In genomic region chr7:90629306-90629918, GRCh38 we compare ENCODE assay signal across 8 cellular contexts. TPM values are rescaled to one million over a fixed set of nuclear protein-coding genes. Genes with fewer than 3 reads are reported as not detected.
DNase-seq lines count a peak whose midpoint lies in the region; ATAC-seq and TF ChIP-seq lines count a peak whose summit lies in the region.

No MANE protein-coding gene starts in this region.

- no peaks in the 10 kb centered on the region for H3K36me3 ChIP-seq in naive thymus-derived CD4-positive, alpha-beta T cell (ENCODE audit: control insufficient read depth in 2 of 3, insufficient read depth in 3 of 3, low read length in 3 of 3)

- no peaks in the 10 kb centered on the region for H3K27me3 ChIP-seq in naive thymus-derived CD4-positive, alpha-beta T cell (ENCODE audit: control insufficient read depth in 2 of 2, insufficient read depth in 2 of 2, low read length in 2 of 2)

- CTCF ChIA-PET in naive thymus-derived CD4-positive, alpha-beta T cell (lab: Charles Lee): interaction anchor here (1.3 kb wide), 1 partner anchor 174 kb away, joined by 3 read pairs; no protein-coding TSS in a partner anchor

- no peaks in the 10 kb centered on the region for H3K9me3 ChIP-seq in naive thymus-derived CD4-positive, alpha-beta T cell (ENCODE audit: control insufficient read depth in 2 of 3, low read length in 3 of 3)

- peak; percentile 5 for DNase-seq in GDM1 (lab: John Stamatoyannopoulos, UW)
- DNase-seq in GM20000 (ENCODE audit: low spot score): peak; percentile 50
- peak; percentile 81 for DNase-seq in OCI-M1 (lab: John Stamatoyannopoulos, UW)
- peak; percentile 61 for DNase-seq in epidermal melanocyte (ENCODE audit: insufficient read length, low spot score)
- DNase-seq in naive thymus-derived CD4-positive, alpha-beta T cell: peak in 1 of 9 donors; percentile 5
- DNase-seq in stimulated activated naive CD4-positive, alpha-beta T cell (lab: John Stamatoyannopoulos, UW): no peak
- DNase-seq in stimulated activated CD8-positive, alpha-beta memory T cell treated with anti-CD3 and anti-CD28 coated beads, Interleukin-4, amount 100 ng/mL, for 48 hours: no peak

- no peak overlapping the region for H3K4me3 ChIP-seq in naive thymus-derived CD4-positive, alpha-beta T cell (ENCODE audit: low read length)

- H3K36me3 Mint-ChIP-seq in naive thymus-derived CD4-positive, alpha-beta T cell: no peaks in the 10 kb centered on the region

- no peaks in the 10 kb centered on the region for H3K4me1 Mint-ChIP-seq in naive thymus-derived CD4-positive, alpha-beta T cell

- peaks cover 0 to 14% (median 0%) of the 10 kb centered on the region in 5 donors for H3K27me3 Mint-ChIP-seq in naive thymus-derived CD4-positive, alpha-beta T cell

- H3K27ac Mint-ChIP-seq in naive thymus-derived CD4-positive, alpha-beta T cell: no peak overlapping the region

- H3K27ac ChIP-seq in naive thymus-derived CD4-positive, alpha-beta T cell (ENCODE audit: low read depth, low read length): no peak overlapping the region

- peak; percentile 25 for TF ChIP-seq CTCF in GM20000 (IDR thresholded peaks at IDR 0.05; ENCODE audit: extremely low read depth, missing control alignments)

- H3K4me1 ChIP-seq in naive thymus-derived CD4-positive, alpha-beta T cell (ENCODE audit: control insufficient read depth in 2 of 2, insufficient read depth in 2 of 2, low read length in 2 of 2): no peaks in the 10 kb centered on the region

- peak; percentile 88 for ATAC-seq in HG03571 (IDR thresholded peaks at IDR 0.05; ENCODE audit: unreplicated experiment)
- ATAC-seq in naive thymus-derived CD4-positive, alpha-beta T cell: peak; percentile 81

- no peak overlapping the region for H3K4me3 Mint-ChIP-seq in naive thymus-derived CD4-positive, alpha-beta T cell

- intact Hi-C loops in naive thymus-derived CD4-positive, alpha-beta T cell (cut with micrococcal nuclease): no loop called here

- H3K9me3 Mint-ChIP-seq in naive thymus-derived CD4-positive, alpha-beta T cell: no peaks in the 10 kb centered on the region

- POLR2A ChIA-PET in naive thymus-derived CD4-positive, alpha-beta T cell (lab: Charles Lee): no interaction called here

RNA-seq across cellular contexts. Expression of gene CDK14, which starts 33.3 kb away (rescaled TPM):
- 1 to 10 TPM in 3 of 5 experiments, under 1 TPM in 2; 0.05 to 9.9 (median 1.0) TPM for total RNA-seq in naive thymus-derived CD4-positive, alpha-beta T cell
- polyA plus RNA-seq in naive thymus-derived CD4-positive, alpha-beta T cell: under 1 TPM in 1 of 2 donors, not detected in 1; 0.43 TPM

Comparison
In these comparisons a context has a peak if more than half of its experiments do, and no peak if none do; other contexts are left out.
1. DNase-seq: peak in GDM1 (single experiment), GM20000 (single experiment), OCI-M1 (single experiment) and epidermal melanocyte (single experiment); none in stimulated activated naive CD4-positive, alpha-beta T cell (0 of 6) and stimulated activated CD8-positive, alpha-beta memory T cell treated with anti-CD3 and anti-CD28 coated beads, Interleukin-4, amount 100 ng/mL, for 48 hours (single experiment).